Comparison of ENCODE assay signal across 12 cellular contexts in genomic region chr1:75722966-75723365, GRCh38. TPM values are rescaled to one million over a fixed set of nuclear protein-coding genes. Genes with fewer than 3 reads are reported as not detected.
DNase-seq lines count a peak whose midpoint lies in the region; ATAC-seq and TF ChIP-seq lines count a peak whose summit lies in the region.
"Had no signal": no experiment of that assay in that cellular context is flagged by ENCODE, and none has a peak within 500 bp of the region (broad histone marks: within the 10 kb centered on the region; RNA-seq: fewer than 3 reads in every experiment).

No MANE protein-coding gene starts in this region.

- no peak overlapping the region for H3K27ac Mint-ChIP-seq in activated naive CD4-positive, alpha-beta T cell treated with anti-CD3 and anti-CD28 coated beads, Interleukin-2, amount 50 U/mL, for 24 hours
- H3K27ac Mint-ChIP-seq in activated CD4-positive, alpha-beta memory T cell treated with anti-CD3 and anti-CD28 coated beads for 36 hours, result no peak overlapping the region

- H3K27me3 ChIP-seq in hepatocyte (no peaks in the 10 kb centered on the region), suprapubic skin (no peaks in the 10 kb centered on the region)
- H3K27me3 ChIP-seq: BLaER1 had no signal

- no peaks in the 10 kb centered on the region for H3K27me3 Mint-ChIP-seq in activated naive CD4-positive, alpha-beta T cell treated with anti-CD3 and anti-CD28 coated beads, Interleukin-2, amount 50 U/mL, for 24 hours
- no peaks in the 10 kb centered on the region for H3K27me3 Mint-ChIP-seq in activated CD4-positive, alpha-beta memory T cell treated with anti-CD3 and anti-CD28 coated beads for 36 hours

- no peaks in the 10 kb centered on the region for H4K20me1 ChIP-seq in hepatocyte (ENCODE audit: insufficient read depth, poor library complexity, severe bottlenecking)

- no peak for TF ChIP-seq EP300 in suprapubic skin (IDR thresholded peaks at IDR 0.05)

- no peak overlapping the region for H2AFZ ChIP-seq in hepatocyte

- H3K4me1 ChIP-seq in hepatocyte (ENCODE audit: insufficient read depth) (peaks cover 5% of the 10 kb centered on the region), suprapubic skin (peaks cover 30% of the 10 kb centered on the region)
- H3K4me1 ChIP-seq: parathyroid adenoma had no signal

- H3K79me2 ChIP-seq in hepatocyte, result peaks cover 27% of the 10 kb centered on the region
- H3K79me2 ChIP-seq: parathyroid adenoma had no signal

- no peaks in the 10 kb centered on the region for H3K9me3 Mint-ChIP-seq in activated naive CD4-positive, alpha-beta T cell treated with anti-CD3 and anti-CD28 coated beads, Interleukin-2, amount 50 U/mL, for 24 hours
- H3K9me3 Mint-ChIP-seq in activated CD4-positive, alpha-beta memory T cell treated with anti-CD3 and anti-CD28 coated beads for 36 hours, result no peaks in the 10 kb centered on the region

- H3K36me3 ChIP-seq in hepatocyte (replicated peaks; ENCODE audit: insufficient read depth, low read depth) (no peaks in the 10 kb centered on the region), suprapubic skin (no peaks in the 10 kb centered on the region)
- H3K36me3 ChIP-seq: thoracic aorta had no signal

- H3K9me3 ChIP-seq in hepatocyte (ENCODE audit: low read depth) (no peaks in the 10 kb centered on the region), suprapubic skin (no peaks in the 10 kb centered on the region)
- H3K9me3 ChIP-seq: BLaER1, thoracic aorta had no signal

- no peak overlapping the region for H3K4me3 ChIP-seq in hepatocyte
- peak overlapping the region; percentile 15 for H3K4me3 ChIP-seq in suprapubic skin

- DNase-seq in activated naive CD4-positive, alpha-beta T cell treated with Interleukin-2 at 50 U/mL for 16 hours, result no peak
- no peak for DNase-seq in activated CD4-positive, alpha-beta memory T cell treated with anti-CD3 and anti-CD28 coated beads for 36 hours
- no peak for DNase-seq in hepatocyte (ENCODE audit: low spot score)
- DNase-seq in suprapubic skin (ENCODE audit: low spot score in 2 of 2), result no peak
- DNase-seq in NOMO-1 (lab: John Stamatoyannopoulos, UW; ENCODE audit: unreplicated experiment in 2 of 2), result no peak
- DNase-seq in HUDEP-2 (lab: John Stamatoyannopoulos, UW; ENCODE audit: unreplicated experiment in 76 of 76), result no peak
- DNase-seq: T-helper 9 cell had no signal

- CTCF ChIA-PET in activated CD4-positive, alpha-beta memory T cell treated with anti-CD3 and anti-CD28 coated beads for 36 hours (lab: Charles Lee), result no interaction called here

- TF ChIP-seq CTCF in hepatocyte (IDR thresholded peaks at IDR 0.05; ENCODE audit: poor library complexity) (no peak), suprapubic skin (IDR thresholded peaks at IDR 0.05) (no peak)

- H3K27ac ChIP-seq in hepatocyte, result no peak overlapping the region
- H3K27ac ChIP-seq in suprapubic skin, result peak overlapping the region; percentile 21

- no peak for TF ChIP-seq POLR2A in suprapubic skin (IDR thresholded peaks at IDR 0.05)

- WGBS in hepatocyte (ENCODE audit: low lambda C conversion rate, missing lambda C conversion rate), result 93% methylated on average over 9 of the region's 9 CpGs
- WGBS in suprapubic skin, result 90% methylated on average over 9 of the region's 9 CpGs

- H3K4me3 Mint-ChIP-seq in activated naive CD4-positive, alpha-beta T cell treated with anti-CD3 and anti-CD28 coated beads, Interleukin-2, amount 50 U/mL, for 24 hours, result peak overlapping the region; percentile 99
- H3K4me3 Mint-ChIP-seq in activated CD4-positive, alpha-beta memory T cell treated with anti-CD3 and anti-CD28 coated beads for 36 hours, result peak overlapping the region; percentile 100

- peaks cover 36% of the 10 kb centered on the region for H3K4me1 Mint-ChIP-seq in activated naive CD4-positive, alpha-beta T cell treated with anti-CD3 and anti-CD28 coated beads, Interleukin-2, amount 50 U/mL, for 24 hours
- peaks cover 28% of the 10 kb centered on the region for H3K4me1 Mint-ChIP-seq in activated CD4-positive, alpha-beta memory T cell treated with anti-CD3 and anti-CD28 coated beads for 36 hours (ENCODE audit: low read depth)

- POLR2A ChIA-PET in activated CD4-positive, alpha-beta memory T cell treated with anti-CD3 and anti-CD28 coated beads for 36 hours (lab: Charles Lee), result interaction anchor here (0.6 kb wide), 1 partner anchor 13 kb away, joined by 3 read pairs; no protein-coding TSS in a partner anchor

- H3K9me2 ChIP-seq in hepatocyte (replicated peaks; ENCODE audit: insufficient read depth), result no peaks in the 10 kb centered on the region

- peak overlapping the region; percentile 79 for H3K4me2 ChIP-seq in hepatocyte

- H3K36me3 Mint-ChIP-seq in activated naive CD4-positive, alpha-beta T cell treated with anti-CD3 and anti-CD28 coated beads, Interleukin-2, amount 50 U/mL, for 24 hours, result no peaks in the 10 kb centered on the region
- H3K36me3 Mint-ChIP-seq in activated CD4-positive, alpha-beta memory T cell treated with anti-CD3 and anti-CD28 coated beads for 36 hours, result peaks cover 2% of the 10 kb centered on the region

- ATAC-seq in HG02763 (IDR thresholded peaks at IDR 0.05; ENCODE audit: unreplicated experiment), result no peak

- intact Hi-C loops in activated CD4-positive, alpha-beta memory T cell treated with anti-CD3 and anti-CD28 coated beads for 36 hours (cut with micrococcal nuclease), result loop anchor here (10.0 kb wide), 1 partner anchor 958 kb away; no protein-coding TSS in a partner anchor

RNA-seq across cellular contexts. Expression of gene ACADM, which starts 1.5 kb away (rescaled TPM):
- total RNA-seq in activated CD4-positive, alpha-beta memory T cell treated with anti-CD3 and anti-CD28 coated beads for 36 hours, result 10 to 100 TPM; 60.3 to 60.9 TPM
- total RNA-seq in hepatocyte (79.5 and 88.5 TPM in 2 replicates), suprapubic skin (10 to 100 TPM; 25.3 to 46.5 (median 40.5) TPM)
- polyA plus RNA-seq in hepatocyte, result 53.7 and 57.6 TPM in 2 replicates
